ENCODE assay signal across 8 cellular contexts in genomic region chr15:60592386-60593339, GRCh38.
DNase-seq lines count a peak whose midpoint lies in the region; ATAC-seq lines count a peak whose summit lies in the region.

No MANE protein-coding gene starts in this region.

- ATAC-seq in GM19395 (IDR thresholded peaks at IDR 0.05; ENCODE audit: unreplicated experiment): peak; percentile 82
- ATAC-seq in HG03558 (IDR thresholded peaks at IDR 0.05; ENCODE audit: extremely low read depth, unreplicated experiment): peak; percentile 43
- peak; percentile 93 for ATAC-seq in esophagus mucosa

- DNase-seq in C1 segment of cervical spinal cord (lab: John Stamatoyannopoulos, UW) (peak in 12 of 14 donors; percentile 47 to 83 (median 74)), NOMO-1 treated with DMSO at 0.1 percent for 48 hours (lab: John Stamatoyannopoulos, UW; ENCODE audit: unreplicated experiment) (peak; percentile 34), myocyte (ENCODE audit: low read depth) (peak; percentile 87)
- peak; percentile 85 for DNase-seq in activated T-cell treated with anti-CD3 and anti-CD28 coated beads, Interleukin-2, amount 50 U/mL, for 1 hour
- DNase-seq in stimulated activated CD8-positive, alpha-beta memory T cell treated with anti-CD3 and anti-CD28 coated beads, Interleukin-7, amount 100 ng/mL, for 48 hours (ENCODE audit: extremely low read depth in 1 of 2, low read depth in 1 of 2): peak; percentile 73 to 77

Comparison
In these comparisons a context has a peak if more than half of its experiments do, and no peak if none do; other contexts are left out.
1. Peak in every context shown above with its lines: DNase-seq and ATAC-seq.
2. DNase-seq: peak in every context shown above with its lines; median percentile 87 in myocyte; 85 in activated T-cell treated with anti-CD3 and anti-CD28 coated beads, Interleukin-2, amount 50 U/mL, for 1 hour; 75 in stimulated activated CD8-positive, alpha-beta memory T cell treated with anti-CD3 and anti-CD28 coated beads, Interleukin-7, amount 100 ng/mL, for 48 hours; 74 in C1 segment of cervical spinal cord; 34 in NOMO-1 treated with DMSO at 0.1 percent for 48 hours.
3. ATAC-seq: peak in every context shown above with its lines; median percentile 93 in esophagus mucosa; 82 in GM19395; 43 in HG03558.